Comparison of ENCODE assay signal across 1 cellular context in genomic region chr1:165773324-165773965, GRCh38.
A peak's percentile ranks its signal among the peaks of the same experiment; 100 is the strongest.
TF ChIP-seq lines count a peak whose summit lies in the region.

No MANE protein-coding gene starts in this region.

TF ChIP-seq in K562, 482 proteins besides CTCF, POLR2A, EP300 and RAD21 (continued from another document and continues in another):
- TF ChIP-seq MLLT1 (IDR thresholded peaks at IDR 0.05) (peak in 1 of 2 experiments; percentile 86; a peak in 2 of 4 replicates), ATF3 (IDR thresholded peaks at IDR 0.05) (peak; percentile 71), ATF3 (CRISPR knock-in tag; conservative IDR thresholded peaks at IDR 0.05) (no peak), ZNF707 (CRISPR knock-in tag; conservative IDR thresholded peaks at IDR 0.05) (no peak), POU5F1 (IDR thresholded peaks at IDR 0.05; ENCODE audit: borderline replicate concordance, low read depth, low read length, partially characterized antibody) (no peak), AFF4 (CRISPR knock-in tag; IDR thresholded peaks at IDR 0.05) (no peak), ZNF140 (CRISPR knock-in tag; IDR thresholded peaks at IDR 0.05) (no peak), FOXM1 (IDR thresholded peaks at IDR 0.05; ENCODE audit: low read depth) (no peak), FOXM1 (CRISPR knock-in tag; IDR thresholded peaks at IDR 0.05; ENCODE audit: low read depth) (no peak), CHCHD3 (CRISPR knock-in tag; IDR thresholded peaks at IDR 0.05) (no peak), TRIM25 (IDR thresholded peaks at IDR 0.05; ENCODE audit: borderline replicate concordance) (no peak), HDGF (IDR thresholded peaks at IDR 0.05) (0 out of 2 replicates have a peak, but pooled peaks have one; percentile 16), PTTG1 (tag; IDR thresholded peaks at IDR 0.05; ENCODE audit: low read depth) (no peak), BRCA1 (IDR thresholded peaks at IDR 0.05) (no peak), BRCA1 (CRISPR knock-in tag; IDR thresholded peaks at IDR 0.05) (no peak), ZC3H11A (IDR thresholded peaks at IDR 0.05; ENCODE audit: low read depth, low read length) (no peak), PTBP1 (IDR thresholded peaks at IDR 0.05; ENCODE audit: low read depth, low read length) (no peak), GATAD2B (IDR thresholded peaks at IDR 0.05; ENCODE audit: borderline replicate concordance) (no peak), SRSF1 (IDR thresholded peaks at IDR 0.05; ENCODE audit: low read depth, low read length) (no peak), MECOM (CRISPR knock-in tag; IDR thresholded peaks at IDR 0.05) (no peak), MED1 (CRISPR knock-in tag; IDR thresholded peaks at IDR 0.05; ENCODE audit: borderline replicate concordance) (no peak), TBP (optimal IDR thresholded peaks at IDR 0.05; ENCODE audit: low read depth, low read length) (no peak), WHSC1 (IDR thresholded peaks at IDR 0.05; ENCODE audit: low read length) (no peak), NCOA4 (IDR thresholded peaks at IDR 0.05; ENCODE audit: partially characterized antibody) (no peak), NR2C2 (CRISPR knock-in tag; IDR thresholded peaks at IDR 0.05) (0 out of 2 replicates have a peak, but pooled peaks have one; percentile 34), NR2C2 (tag; IDR thresholded peaks at IDR 0.05) (peak; percentile 87), ZNF253 (CRISPR knock-in tag; conservative IDR thresholded peaks at IDR 0.05) (no peak), TAL1 (IDR thresholded peaks at IDR 0.05) (peak; percentile 38; the same call in 1 of the 2 replicates), RBFOX2 (IDR thresholded peaks at IDR 0.05; ENCODE audit: low read depth, low read length) (no peak), HMBOX1 (IDR thresholded peaks at IDR 0.05) (peak; percentile 85), LEF1 (IDR thresholded peaks at IDR 0.05) (peak; percentile 36; the same call in 1 of the 2 replicates), ATF1 (CRISPR knock-in tag; IDR thresholded peaks at IDR 0.05) (no peak), ATF1 (tag; IDR thresholded peaks at IDR 0.05) (no peak), SMAD4 (CRISPR knock-in tag; conservative IDR thresholded peaks at IDR 0.05) (no peak), ARID3A (IDR thresholded peaks at IDR 0.05; ENCODE audit: borderline replicate concordance, low read depth, low read length) (no peak), ZNF778 (CRISPR knock-in tag; IDR thresholded peaks at IDR 0.05) (no peak), ILF3 (IDR thresholded peaks at IDR 0.05; ENCODE audit: borderline replicate concordance) (no peak), PATZ1 (CRISPR knock-in tag; IDR thresholded peaks at IDR 0.05; ENCODE audit: borderline replicate concordance) (no peak), POLR3G (IDR thresholded peaks at IDR 0.05; ENCODE audit: extremely low read depth, insufficient read length, insufficient replicate concordance) (no peak), KLF1 (tag; IDR thresholded peaks at IDR 0.05) (no peak), ZNF431 (CRISPR knock-in tag; IDR thresholded peaks at IDR 0.05) (no peak), NFXL1 (CRISPR knock-in tag; IDR thresholded peaks at IDR 0.05) (no peak), PHF21A (IDR thresholded peaks at IDR 0.05; ENCODE audit: borderline replicate concordance, low read depth) (no peak), HMGXB4 (CRISPR knock-in tag; IDR thresholded peaks at IDR 0.05) (no peak), IRF9 (tag; IDR thresholded peaks at IDR 0.05) (no peak), HSF4 (CRISPR knock-in tag; IDR thresholded peaks at IDR 0.05; ENCODE audit: borderline replicate concordance) (no peak), ZNF280A (IDR thresholded peaks at IDR 0.05; ENCODE audit: low read depth, partially characterized antibody) (no peak), GTF2B (IDR thresholded peaks at IDR 0.05; ENCODE audit: extremely low read depth, insufficient read length) (no peak), HNRNPH1 (optimal IDR thresholded peaks at IDR 0.05; ENCODE audit: low read depth, low read length) (no peak), ZNF143 (CRISPR knock-in tag; IDR thresholded peaks at IDR 0.05) (no peak), ZFP30 (CRISPR knock-in tag; IDR thresholded peaks at IDR 0.05; ENCODE audit: borderline replicate concordance) (no peak), PHF20 (IDR thresholded peaks at IDR 0.05; ENCODE audit: partially characterized antibody) (no peak)
